8 cellular contexts compared by ENCODE assay signal in the genomic region with DNA sequence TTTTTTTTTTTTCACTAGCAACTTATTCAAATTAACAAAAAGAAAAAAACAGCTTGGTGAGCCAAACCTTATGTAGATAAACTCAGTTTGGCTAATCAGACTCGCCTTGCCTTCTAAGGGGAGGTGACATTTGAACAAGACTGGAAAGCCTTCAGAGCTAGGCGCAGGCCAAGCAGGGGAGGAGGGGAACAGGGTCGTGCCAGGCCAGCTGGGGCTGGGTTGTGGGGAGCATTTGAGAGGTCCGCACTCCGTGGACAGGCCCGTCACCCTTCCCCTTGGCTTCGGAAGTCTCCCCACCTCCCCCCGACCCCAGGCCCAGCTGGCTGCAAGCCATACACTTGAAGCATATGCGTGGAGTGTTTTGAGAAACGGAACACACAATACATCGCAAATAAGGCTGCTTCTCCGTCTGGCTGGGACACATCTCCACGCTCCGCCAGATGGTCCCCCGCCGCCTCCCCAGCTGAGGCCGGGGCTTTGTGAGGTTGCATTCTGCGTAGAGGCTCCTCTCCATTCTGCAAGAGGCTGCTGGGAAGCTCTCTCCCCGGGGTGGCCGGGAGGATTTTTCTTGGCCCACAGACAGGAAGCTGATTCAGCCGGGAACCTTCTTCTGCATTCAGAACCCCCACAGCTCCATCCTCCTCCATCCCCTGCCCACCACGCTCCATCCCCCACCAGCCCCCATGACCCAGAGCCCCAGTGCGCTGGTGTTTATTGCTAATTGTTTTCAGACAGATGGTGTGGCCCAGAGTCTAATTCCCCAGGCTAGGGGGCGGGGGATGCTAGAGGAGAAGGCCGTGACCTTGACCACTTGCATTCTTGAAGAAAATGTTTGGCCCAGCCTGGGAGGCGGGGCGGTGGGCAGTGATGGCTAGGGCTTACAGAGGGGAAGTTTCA.
A peak's percentile ranks its signal among the peaks of the same experiment; 100 is the strongest.
DNase-seq lines count a peak whose midpoint lies in the region; ATAC-seq, FAIRE-seq and TF ChIP-seq lines count a peak whose summit lies in the region.

No MANE protein-coding gene starts in this region.

- H2AK5ac ChIP-seq in H1 (ENCODE audit: low read depth, low read length) = no peak overlapping the region

- H3K23ac ChIP-seq in H1 (ENCODE audit: insufficient read length) = no peak overlapping the region

- no peak overlapping the region for H2BK120ac ChIP-seq in H1 (replicated peaks; ENCODE audit: low read depth, low read length)

- peak overlapping the region; percentile 66; the same call in 1 of the 2 replicates for H2BK20ac ChIP-seq in H1 (ENCODE audit: low read length)

- H3K4me1 ChIP-seq in H1 (replicated peaks in 1 of 4; ENCODE audit: control insufficient read depth in 3 of 4, insufficient read depth in 4 of 4, low read length in 3 of 4) = peaks cover 5 to 18% (median 8%) of the 10 kb centered on the region in 4 experiments

- WGBS in H1 (ENCODE audit: extremely low coverage in 1 of 2, insufficient coverage in 1 of 2, insufficient read length in 1 of 2, insufficient replicate concordance in 2 of 2, low coverage in 1 of 2, low lambda C conversion rate in 2 of 2, missing lambda C conversion rate in 1 of 2), 2 experiments = 27% methylated on average over 22 of the region's 27 CpGs; no CpG with 5 or more reads in 1 of the 2 experiments

- no peaks in the 10 kb centered on the region for H3K4me1 Mint-ChIP-seq in stimulated activated memory B cell treated with anti-CD40 and anti-IgM and Interleukin-4, amounts not matched to agents 10 μg/mL and 1 μg/mL and 100 μg/mL, for 72 hours

- peak overlapping the region; percentile 34 to 50 for H3K4me2 ChIP-seq in H1 (ENCODE audit: insufficient read depth in 1 of 2, low read depth in 2 of 2, low read length in 2 of 2)

- H3K9ac ChIP-seq in H1 (replicated peaks in 1 of 4; ENCODE audit: extremely low read depth in 1 of 4, low read depth in 3 of 4, low read length in 3 of 4) = no peak overlapping the region

- H3K4me3 Mint-ChIP-seq in stimulated activated memory B cell treated with anti-CD40 and anti-IgM and Interleukin-4, amounts not matched to agents 10 μg/mL and 1 μg/mL and 100 μg/mL, for 72 hours = no peak overlapping the region

- no peak overlapping the region for H4K5ac ChIP-seq in H1 (ENCODE audit: insufficient read length, low read depth, low read length)

- peak overlapping the region; percentile 18; the same call in 1 of the 2 replicates for H2BK5ac ChIP-seq in H1 (ENCODE audit: low read depth, low read length)

- H3K23me2 ChIP-seq in H1 (ENCODE audit: low read depth, low read length) = no peaks in the 10 kb centered on the region

- H3K4me3 ChIP-seq in H1 (ENCODE audit: extremely low read depth in 1 of 4, insufficient read depth in 2 of 4, low read depth in 3 of 4, low read length in 4 of 4) = peak overlapping the region in 1 of 4 experiments; percentile 43; a peak in 3 of 8 replicates

- ATAC-seq in stimulated activated memory B cell treated with anti-CD40 and anti-IgM and Interleukin-4, amounts not matched to agents 10 μg/mL and 1 μg/mL and 100 μg/mL, for 72 hours = no peak
- ATAC-seq in HG03025 (IDR thresholded peaks at IDR 0.05; ENCODE audit: low FRiP score, unreplicated experiment) = no peak
- ATAC-seq in GM18517 (IDR thresholded peaks at IDR 0.05; ENCODE audit: unreplicated experiment) = no peak

- H3K27me3 Mint-ChIP-seq in stimulated activated memory B cell treated with anti-CD40 and anti-IgM and Interleukin-4, amounts not matched to agents 10 μg/mL and 1 μg/mL and 100 μg/mL, for 72 hours = peaks cover 47% of the 10 kb centered on the region

- H3K14ac ChIP-seq in H1 (ENCODE audit: insufficient read length) = no peak overlapping the region

- H4K8ac ChIP-seq in H1 (ENCODE audit: extremely low read depth, insufficient read depth, low read length) = no peak overlapping the region; the same call in 1 of the 2 replicates

- peak overlapping the region; percentile 4 for H4K91ac ChIP-seq in H1 (replicated peaks; ENCODE audit: insufficient read length, low read length)

- no peaks in the 10 kb centered on the region for H3K36me3 ChIP-seq in H1 (ENCODE audit: control insufficient read depth in 2 of 4, insufficient read depth in 4 of 4, low read length in 3 of 4)

- H3K27me3 ChIP-seq in H1 (replicated peaks in 1 of 4; ENCODE audit: control insufficient read depth in 3 of 4, extremely low read depth in 1 of 4, insufficient read depth in 3 of 4, low read length in 3 of 4) = no peaks in the 10 kb centered on the region

- H3K79me2 ChIP-seq in H1 (ENCODE audit: control insufficient read depth in 1 of 2, insufficient read depth in 2 of 2, low read length in 2 of 2) = no peaks in the 10 kb centered on the region

- TF ChIP-seq POLR2A in H1 (IDR thresholded peaks at IDR 0.05; ENCODE audit: control extremely low read depth in 1 of 2, low read depth in 2 of 2, low read length in 2 of 2) = no peak

- FAIRE-seq in H1 (lab: Jason Lieb, UNC) = no peak

- H3K27ac Mint-ChIP-seq in stimulated activated memory B cell treated with anti-CD40 and anti-IgM and Interleukin-4, amounts not matched to agents 10 μg/mL and 1 μg/mL and 100 μg/mL, for 72 hours = no peak overlapping the region

- no peak overlapping the region for H3K56ac ChIP-seq in H1 (replicated peaks; ENCODE audit: insufficient read length, low read depth, low read length)

- TF ChIP-seq RAD21 in H1 (IDR thresholded peaks at IDR 0.05 in 1 of 2, conservative IDR thresholded peaks at IDR 0.05 in 1 of 2; ENCODE audit: low read depth in 2 of 2, low read length in 2 of 2) = no peak

- H2AFZ ChIP-seq in H1 (ENCODE audit: low read length) = no peak overlapping the region

- POLR2A ChIA-PET in H1 (lab: Charles Lee; ENCODE audit: partially characterized antibody) = interaction anchor here (0.9 to 1.7 kb wide), 8 partner anchors 10 to 109 kb away, joined by 3 to 5 read pairs (median 3); no protein-coding TSS in a partner anchor

- H2BK15ac ChIP-seq in H1 (ENCODE audit: low read length) = no peak overlapping the region

- no peaks in the 10 kb centered on the region for H3K79me1 ChIP-seq in H1 (ENCODE audit: low read depth, low read length)

- CTCF ChIA-PET in H1 (lab: Charles Lee; ENCODE audit: partially characterized antibody) = interaction anchor here (0.6 to 2.7 kb wide), 13 partner anchors 17 to 1701 kb away, joined by 3 to 9 read pairs (median 3); no protein-coding TSS in a partner anchor

- no peak for TF ChIP-seq CTCF in H1 (IDR thresholded peaks at IDR 0.05; ENCODE audit: control extremely low read depth in 1 of 3, insufficient read depth in 1 of 3, low read depth in 1 of 3, low read length in 3 of 3)

- peak overlapping the region; percentile 64; the same call in 1 of the 2 replicates for H3K18ac ChIP-seq in H1 (ENCODE audit: extremely low read depth, low read length)

- H2BK12ac ChIP-seq in H1 (ENCODE audit: low read depth, low read length) = peak overlapping the region; percentile 51; the same call in 1 of the 2 replicates

- no peak overlapping the region for H3K27ac ChIP-seq in H1 (ENCODE audit: low read depth, low read length)

- H3K9me3 ChIP-seq in H1 (ENCODE audit: insufficient read depth in 2 of 2, low read depth in 1 of 2, low read length in 1 of 2) = no peaks in the 10 kb centered on the region

- H4K20me1 ChIP-seq in H1 (replicated peaks in 1 of 2; ENCODE audit: control insufficient read depth in 1 of 2, insufficient read depth in 2 of 2, low read length in 2 of 2) = no peaks in the 10 kb centered on the region

- H3K4ac ChIP-seq in H1 (replicated peaks; ENCODE audit: insufficient read length, low read depth, low read length) = no peak overlapping the region

- DNase-seq in ELF-1 (ENCODE audit: low read depth, low spot score) (peak; percentile 73), NCI-H69 (lab: John Stamatoyannopoulos, UW) (peak; percentile 98), H1 (ENCODE audit: low read depth in 1 of 2, low spot score in 2 of 2) (peak; percentile 49 to 72), middle frontal gyrus (ENCODE audit: extremely low spot score, low spot score) (peak; percentile 80)
- DNase-seq in activated CD8-positive, alpha-beta memory T cell treated with anti-CD3 and anti-CD28 coated beads, Interleukin-2, amount 50 U/mL, for 48 hours = no peak

- H3K36me3 Mint-ChIP-seq in stimulated activated memory B cell treated with anti-CD40 and anti-IgM and Interleukin-4, amounts not matched to agents 10 μg/mL and 1 μg/mL and 100 μg/mL, for 72 hours = no peaks in the 10 kb centered on the region

- H3K9me3 Mint-ChIP-seq in stimulated activated memory B cell treated with anti-CD40 and anti-IgM and Interleukin-4, amounts not matched to agents 10 μg/mL and 1 μg/mL and 100 μg/mL, for 72 hours = no peaks in the 10 kb centered on the region

- TF ChIP-seq EP300 in H1 (IDR thresholded peaks at IDR 0.05; ENCODE audit: borderline replicate concordance in 1 of 2, low read depth in 2 of 2, low read length in 2 of 2) = no peak

TF ChIP-seq in H1, 55 proteins besides CTCF, POLR2A, EP300 and RAD21:
- TF ChIP-seq HDAC2 (IDR thresholded peaks at IDR 0.05; ENCODE audit: borderline replicate concordance in 1 of 2, low read depth in 2 of 2, low read length in 2 of 2) (0 out of 4 replicates have a peak, but pooled peaks of 1 of the 2 experiments have one; percentile 27), EGR1 (IDR thresholded peaks at IDR 0.05; ENCODE audit: borderline replicate concordance, low read depth, low read length) (no peak), SIN3A (conservative IDR thresholded peaks at IDR 0.05 in 1 of 2, IDR thresholded peaks at IDR 0.05 in 1 of 2; ENCODE audit: low read depth in 1 of 2, low read length in 2 of 2) (0 out of 4 replicates have a peak, but pooled peaks of 1 of the 2 experiments have one; percentile 46), BRCA1 (IDR thresholded peaks at IDR 0.05; ENCODE audit: low read depth, low read length) (no peak), CBX8 (IDR thresholded peaks at IDR 0.05; ENCODE audit: borderline replicate concordance, low read depth, low read length) (no peak), RXRA (IDR thresholded peaks at IDR 0.05; ENCODE audit: insufficient read depth, low read depth, low read length) (no peak), TEAD4 (IDR thresholded peaks at IDR 0.05; ENCODE audit: low read depth, low read length) (peak; percentile 22; the same call in 1 of the 2 replicates), POU5F1 (IDR thresholded peaks at IDR 0.05; ENCODE audit: low read depth, low read length) (no peak), KDM1A (IDR thresholded peaks at IDR 0.05; ENCODE audit: borderline replicate concordance, low read length) (peak; percentile 35; the same call in 1 of the 2 replicates), CTBP2 (IDR thresholded peaks at IDR 0.05; ENCODE audit: borderline replicate concordance, insufficient read depth, insufficient read length, low read length) (peak; percentile 47), SUZ12 (IDR thresholded peaks at IDR 0.05; ENCODE audit: low read length) (no peak)
- TF ChIP-seq, protein P1, sequence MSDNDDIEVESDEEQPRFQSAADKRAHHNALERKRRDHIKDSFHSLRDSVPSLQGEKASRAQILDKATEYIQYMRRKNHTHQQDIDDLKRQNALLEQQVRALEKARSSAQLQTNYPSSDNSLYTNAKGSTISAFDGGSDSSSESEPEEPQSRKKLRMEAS (IDR thresholded peaks at IDR 0.05) = no peak; the same call in 1 of the 2 replicates
